In genomic region chr1:244315996-244316395, GRCh38 we compare ENCODE assay signal across 21 cellular contexts.
"Had no signal": no experiment of that assay in that cellular context is flagged by ENCODE, and none has a peak within 500 bp of the region (broad histone marks: within the 10 kb centered on the region; RNA-seq: fewer than 3 reads in every experiment).

No MANE protein-coding gene starts in this region.

- H3K27me3 Mint-ChIP-seq: naive B cell; stimulated activated naive B cell treated with anti-CD40 and anti-IgM and Interleukin-4, amounts not matched to agents 10 μg/mL and 1 μg/mL and 100 μg/mL, for 72 hours; stimulated activated naive CD8-positive, alpha-beta T cell treated with anti-CD3 and anti-CD28 coated beads, Interleukin-15, Interleukin-2, amounts not matched to agents 100 ng/mL and 50 ng/mL, for 24 hours had no signal

- DNase-seq: cerebellar nuclear complex; cortex of kidney; hypothalamus; kidney; mesenchymal stem cell; mucosa of descending colon; naive B cell; nephron progenitor cell; right cardiac atrium; sigmoid colon; stimulated activated CD4-positive, alpha-beta T cell treated with anti-CD3 and anti-CD28 coated beads, Interleukin-2, amount 100 ng/mL, for 24 hours; stimulated activated CD4-positive, alpha-beta T cell treated with anti-CD3 and anti-CD28 coated beads, Interleukin-4, amount 100 ng/mL, for 24 hours; stimulated activated naive B cell treated with anti-CD40 and anti-IgM and Interleukin-4, amounts not matched to agents 10 μg/mL and 1 μg/mL and 100 μg/mL, for 72 hours; upper lobe of right lung; uterus had no signal

- H3K27ac Mint-ChIP-seq: mesothelial cell of epicardium; naive B cell; nephron progenitor cell; stimulated activated naive B cell treated with anti-CD40 and anti-IgM and Interleukin-4, amounts not matched to agents 10 μg/mL and 1 μg/mL and 100 μg/mL, for 72 hours; stimulated activated naive CD8-positive, alpha-beta T cell treated with anti-CD3 and anti-CD28 coated beads, Interleukin-15, Interleukin-2, amounts not matched to agents 100 ng/mL and 50 ng/mL, for 24 hours had no signal

- H3K36me3 ChIP-seq: prostate gland, sigmoid colon, thoracic aorta, tibial nerve, upper lobe of right lung, uterus had no signal

- H3K9me3 Mint-ChIP-seq: mesothelial cell of epicardium; stimulated activated naive CD8-positive, alpha-beta T cell treated with anti-CD3 and anti-CD28 coated beads, Interleukin-15, Interleukin-2, amounts not matched to agents 100 ng/mL and 50 ng/mL, for 24 hours had no signal

- ATAC-seq: left lobe of liver; mucosa of descending colon; stimulated activated naive B cell treated with anti-CD40 and anti-IgM and Interleukin-4, amounts not matched to agents 10 μg/mL and 1 μg/mL and 100 μg/mL, for 72 hours; upper lobe of right lung had no signal

- H3K4me3 ChIP-seq: mucosa of descending colon, prostate gland, sigmoid colon, thoracic aorta, tibial nerve, upper lobe of right lung, uterus had no signal

- H3K4me1 ChIP-seq: prostate gland, sigmoid colon, tibial nerve, upper lobe of right lung, uterus had no signal

- H3K27me3 ChIP-seq: sigmoid colon, tibial nerve, upper lobe of right lung, uterus had no signal

- H3K36me3 Mint-ChIP-seq: mesothelial cell of epicardium; stimulated activated naive B cell treated with anti-CD40 and anti-IgM and Interleukin-4, amounts not matched to agents 10 μg/mL and 1 μg/mL and 100 μg/mL, for 72 hours had no signal

- H3K27ac ChIP-seq: prostate gland, sigmoid colon, thoracic aorta, tibial nerve, upper lobe of right lung, uterus had no signal

- H3K4me3 Mint-ChIP-seq: mesothelial cell of epicardium; naive B cell; nephron progenitor cell; stimulated activated naive B cell treated with anti-CD40 and anti-IgM and Interleukin-4, amounts not matched to agents 10 μg/mL and 1 μg/mL and 100 μg/mL, for 72 hours; stimulated activated naive CD8-positive, alpha-beta T cell treated with anti-CD3 and anti-CD28 coated beads, Interleukin-15, Interleukin-2, amounts not matched to agents 100 ng/mL and 50 ng/mL, for 24 hours had no signal
